ENCODE assay signal across 8 cellular contexts in genomic region chr9:114033397-114034103, GRCh38. TPM values are rescaled to one million over a fixed set of nuclear protein-coding genes. Genes with fewer than 3 reads are reported as not detected.
A peak's percentile ranks its signal among the peaks of the same experiment; 100 is the strongest.
DNase-seq lines count a peak whose midpoint lies in the region; ATAC-seq and TF ChIP-seq lines count a peak whose summit lies in the region.

No MANE protein-coding gene starts in this region.

- H3K36me3 Mint-ChIP-seq in neural progenitor cell = peaks cover 31% of the 10 kb centered on the region

- peaks cover 21% of the 10 kb centered on the region for H3K4me1 Mint-ChIP-seq in neural progenitor cell

- H3K27ac ChIP-seq in neural progenitor cell = no peak overlapping the region

- no peaks in the 10 kb centered on the region for H3K9me3 Mint-ChIP-seq in neural progenitor cell

- peaks cover 21% of the 10 kb centered on the region for H3K4me1 ChIP-seq in neural progenitor cell

- no peaks in the 10 kb centered on the region for H3K27me3 ChIP-seq in neural progenitor cell

- H3K9me3 ChIP-seq in neural progenitor cell (ENCODE audit: low read depth) = no peaks in the 10 kb centered on the region

- H3K4me3 ChIP-seq in GM12864 (ENCODE audit: low read depth, low read length) (no peak overlapping the region), fibroblast of mammary gland (ENCODE audit: control insufficient read depth, low read depth, low read length) (no peak overlapping the region), neural progenitor cell (no peak overlapping the region)

- peaks cover 25% of the 10 kb centered on the region for H3F3A ChIP-seq in neural progenitor cell (ENCODE audit: low read depth)

- no peak overlapping the region for H2AFZ ChIP-seq in neural progenitor cell (replicated peaks)

- ATAC-seq in HG03196 (IDR thresholded peaks at IDR 0.05; ENCODE audit: unreplicated experiment) (no peak), GM18909 (IDR thresholded peaks at IDR 0.05; ENCODE audit: poor library complexity, unreplicated experiment) (no peak)

- no peak for DNase-seq in GM12864 (ENCODE audit: low read depth)
- peak; percentile 16 for DNase-seq in OCI-M1 (lab: John Stamatoyannopoulos, UW)
- peak; percentile 16 for DNase-seq in fibroblast of mammary gland (ENCODE audit: low read depth)
- peak; percentile 61 for DNase-seq in neural progenitor cell (ENCODE audit: low spot score)
- no peak for DNase-seq in RKO (ENCODE audit: low spot score)
- DNase-seq in GM19238 (ENCODE audit: insufficient read length, low spot score) = no peak

- H3K79me2 ChIP-seq in neural progenitor cell (ENCODE audit: low read depth) = no peaks in the 10 kb centered on the region

- TF ChIP-seq CTCF in GM12864 (IDR thresholded peaks at IDR 0.05; ENCODE audit: low read depth, low read length, missing control alignments) (peak; percentile 40), fibroblast of mammary gland (conservative IDR thresholded peaks at IDR 0.05; ENCODE audit: control insufficient read depth, insufficient read depth, low read depth, low read length) (peak; percentile 39), neural progenitor cell (IDR thresholded peaks at IDR 0.05) (peak; percentile 67)

- no peaks in the 10 kb centered on the region for H3K36me3 ChIP-seq in neural progenitor cell

- H3K9ac ChIP-seq in neural progenitor cell = no peak overlapping the region

- no peaks in the 10 kb centered on the region for H3K27me3 Mint-ChIP-seq in neural progenitor cell (ENCODE audit: insufficient read depth, low read depth)

- H3K4me2 ChIP-seq in neural progenitor cell = no peak overlapping the region

- H3K27ac Mint-ChIP-seq in neural progenitor cell = no peak overlapping the region

- no peak overlapping the region for H3K4me3 Mint-ChIP-seq in neural progenitor cell

- H4K20me1 ChIP-seq in neural progenitor cell (ENCODE audit: low read depth) = peaks cover 34% of the 10 kb centered on the region

RNA-seq across cellular contexts. Expression of gene AMBP, which starts 44.5 kb away (rescaled TPM):
- total RNA-seq in neural progenitor cell (ENCODE audit: low replicate concordance) = 0.56 TPM in 1 of 2 replicates, not detected in the other

Comparison
In these comparisons a context has a peak if more than half of its experiments do, and no peak if none do; other contexts are left out.
1. DNase-seq: peak in OCI-M1 (single experiment), fibroblast of mammary gland (single experiment) and neural progenitor cell (single experiment); none in GM12864 (single experiment), RKO (single experiment) and GM19238 (single experiment).
2. Peak in every context shown above with its lines, with median percentiles within 50 percentile points of each other: CTCF ChIP-seq.